Comparison of ENCODE assay signal across 11 cellular contexts in genomic region chr21:15367061-15367626, GRCh38.
"Had no signal": no experiment of that assay in that cellular context is flagged by ENCODE, and none has a peak within 500 bp of the region (broad histone marks: within the 10 kb centered on the region; RNA-seq: fewer than 3 reads in every experiment).

No MANE protein-coding gene starts in this region.

- H3K4me1 Mint-ChIP-seq: activated naive CD8-positive, alpha-beta T cell treated with anti-CD3 and anti-CD28 coated beads, Interleukin-2, amount 10 ng/mL, durations not matched to agents 7 days and 5 days had no signal

- H3K27ac ChIP-seq: neutrophil had no signal

- ATAC-seq: activated CD8-positive, alpha-beta T cell treated with anti-CD3 and anti-CD28 coated beads for 36 hours; esophagus mucosa had no signal

- DNase-seq: activated CD8-positive, alpha-beta memory T cell treated with anti-CD3 and anti-CD28 coated beads, Interleukin-2, amount 50 U/mL, for 4 hours; activated CD8-positive, alpha-beta T cell treated with anti-CD3 and anti-CD28 coated beads for 36 hours; activated naive CD8-positive, alpha-beta T cell treated with anti-CD3 and anti-CD28 coated beads, Interleukin-2, amount 10 ng/mL, durations not matched to agents 7 days and 5 days; aorta; glutamatergic neuron; retina; stimulated activated CD4-positive, alpha-beta T cell treated with anti-CD3 and anti-CD28 coated beads, Interleukin-15, amount 100 ng/mL, for 24 hours; stimulated activated CD4-positive, alpha-beta T cell treated with anti-CD3 and anti-CD28 coated beads, Interleukin-4, amount 100 ng/mL, for 24 hours had no signal

- H3K4me3 Mint-ChIP-seq: activated CD8-positive, alpha-beta T cell treated with anti-CD3 and anti-CD28 coated beads for 36 hours; activated naive CD8-positive, alpha-beta T cell treated with anti-CD3 and anti-CD28 coated beads, Interleukin-2, amount 10 ng/mL, durations not matched to agents 7 days and 5 days; stimulated activated naive CD8-positive, alpha-beta T cell treated with anti-CD3 and anti-CD28 coated beads, Interleukin-15, Interleukin-2, amounts not matched to agents 100 ng/mL and 50 ng/mL, for 24 hours had no signal

- H3K27me3 Mint-ChIP-seq: activated CD8-positive, alpha-beta T cell treated with anti-CD3 and anti-CD28 coated beads for 36 hours; activated naive CD8-positive, alpha-beta T cell treated with anti-CD3 and anti-CD28 coated beads, Interleukin-2, amount 10 ng/mL, durations not matched to agents 7 days and 5 days had no signal

- H3K36me3 Mint-ChIP-seq: activated naive CD8-positive, alpha-beta T cell treated with anti-CD3 and anti-CD28 coated beads, Interleukin-2, amount 10 ng/mL, durations not matched to agents 7 days and 5 days had no signal

- H3K27ac Mint-ChIP-seq: activated CD8-positive, alpha-beta T cell treated with anti-CD3 and anti-CD28 coated beads for 36 hours; activated naive CD8-positive, alpha-beta T cell treated with anti-CD3 and anti-CD28 coated beads, Interleukin-2, amount 10 ng/mL, durations not matched to agents 7 days and 5 days; stimulated activated naive CD8-positive, alpha-beta T cell treated with anti-CD3 and anti-CD28 coated beads, Interleukin-15, Interleukin-2, amounts not matched to agents 100 ng/mL and 50 ng/mL, for 24 hours had no signal

- H3K36me3 ChIP-seq: neutrophil had no signal

- H3K27me3 ChIP-seq: neutrophil had no signal
